Comparison of ENCODE assay signal across 8 cellular contexts in the genomic region with DNA sequence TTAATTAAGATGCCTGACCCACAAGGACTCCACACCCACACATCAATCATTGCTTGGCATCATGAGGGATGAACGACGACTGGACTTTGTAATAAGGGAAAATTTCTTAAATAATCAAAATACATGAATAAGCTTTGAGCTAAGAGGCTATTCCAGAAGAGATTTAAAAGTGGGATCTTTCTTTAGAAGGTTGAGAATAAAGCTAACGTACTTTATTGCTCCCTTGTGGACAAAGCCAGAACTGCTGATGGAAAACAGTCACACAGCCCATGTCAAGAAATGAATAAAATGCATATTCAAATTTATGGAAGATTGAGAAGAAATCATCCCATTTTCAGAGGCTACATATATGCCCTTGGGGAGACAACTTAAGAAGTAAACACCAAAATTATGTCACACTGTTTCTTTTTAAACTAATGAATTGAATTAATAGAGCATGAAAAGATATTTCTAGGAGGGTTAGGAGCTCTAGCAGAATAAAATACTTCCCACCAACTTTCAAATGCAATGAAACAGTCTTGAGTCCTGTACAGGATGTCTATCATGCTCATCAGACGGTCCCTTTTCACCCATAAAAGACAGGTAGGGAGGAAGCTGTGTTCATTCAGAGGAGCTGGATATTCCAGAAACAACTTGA.
A peak's percentile ranks its signal among the peaks of the same experiment; 100 is the strongest.
DNase-seq lines count a peak whose midpoint lies in the region; ATAC-seq and TF ChIP-seq lines count a peak whose summit lies in the region.

No MANE protein-coding gene starts in this region.

- H3K27me3 ChIP-seq in ascending aorta (no peaks in the 10 kb centered on the region), upper lobe of left lung (no peaks in the 10 kb centered on the region)

- TF ChIP-seq EP300 in upper lobe of left lung (IDR thresholded peaks at IDR 0.05) = no peak

- H3K4me3 ChIP-seq in ascending aorta (no peak overlapping the region), upper lobe of left lung (no peak overlapping the region)

- H3K4me1 ChIP-seq in ascending aorta (no peaks in the 10 kb centered on the region), upper lobe of left lung (no peaks in the 10 kb centered on the region)

- WGBS in upper lobe of left lung, 2 donors = 55 to 61% methylated on average over 4 of the region's 4 CpGs

- no peaks in the 10 kb centered on the region for H3K27me3 Mint-ChIP-seq in activated CD4-positive, alpha-beta T cell treated with anti-CD3 and anti-CD28 coated beads, Interleukin-2, amount 10 ng/mL, durations not matched to agents 24 days and 14 days

- TF ChIP-seq CTCF in LNCAP (IDR thresholded peaks at IDR 0.05) (peak; percentile 66), ascending aorta (IDR thresholded peaks at IDR 0.05) (peak; percentile 51 to 66 (median 57)), upper lobe of left lung (IDR thresholded peaks at IDR 0.05) (peak; percentile 26 to 70 (median 56))

- TF ChIP-seq POLR2A in upper lobe of left lung (IDR thresholded peaks at IDR 0.05) = no peak

- intact Hi-C loops in activated CD4-positive, alpha-beta T cell treated with anti-CD3 and anti-CD28 coated beads, Interleukin-2, amount 10 ng/mL, durations not matched to agents 24 days and 14 days (cut with micrococcal nuclease) = loop anchor here (1.0 kb wide), 1 partner anchor 111 kb away; no protein-coding TSS in a partner anchor
- intact Hi-C loops in ascending aorta (cut with DNase I) = loop anchor here (2.0 kb wide), 1 partner anchor 64 kb away; no protein-coding TSS in a partner anchor

- no peaks in the 10 kb centered on the region for H3K36me3 Mint-ChIP-seq in activated CD4-positive, alpha-beta T cell treated with anti-CD3 and anti-CD28 coated beads, Interleukin-2, amount 10 ng/mL, durations not matched to agents 24 days and 14 days (ENCODE audit: low read depth)

- H3K4me3 Mint-ChIP-seq in activated CD4-positive, alpha-beta T cell treated with anti-CD3 and anti-CD28 coated beads, Interleukin-2, amount 10 ng/mL, durations not matched to agents 24 days and 14 days = no peak overlapping the region

- ATAC-seq in upper lobe of left lung (ENCODE audit: low FRiP score in 2 of 2) = no peak
- ATAC-seq in HG03139 (IDR thresholded peaks at IDR 0.05; ENCODE audit: unreplicated experiment) = no peak
- ATAC-seq in GM19035 (IDR thresholded peaks at IDR 0.05; ENCODE audit: unreplicated experiment) = no peak

- H3K9me3 ChIP-seq in ascending aorta (no peaks in the 10 kb centered on the region), upper lobe of left lung (no peaks in the 10 kb centered on the region)

- no peak overlapping the region for H3K27ac ChIP-seq in ascending aorta
- H3K27ac ChIP-seq in upper lobe of left lung = no peak overlapping the region

- H3K9me3 Mint-ChIP-seq in activated CD4-positive, alpha-beta T cell treated with anti-CD3 and anti-CD28 coated beads, Interleukin-2, amount 10 ng/mL, durations not matched to agents 24 days and 14 days = no peaks in the 10 kb centered on the region

- DNase-seq in activated CD4-positive, alpha-beta T cell treated with anti-CD3 and anti-CD28 coated beads, Interleukin-2, amount 10 ng/mL, durations not matched to agents 24 days and 14 days = peak; percentile 63
- DNase-seq in activated CD4-positive, alpha-beta T cell treated with anti-CD3 and anti-CD28 coated beads, Interleukin-2, amount 50 U/mL, for 4 hours = no peak
- DNase-seq in ascending aorta (ENCODE audit: low spot score in 2 of 2) (no peak), inferior parietal cortex (ENCODE audit: extremely low spot score) (peak; percentile 67), upper lobe of left lung (no peak)

- H3K36me3 ChIP-seq in ascending aorta (peaks cover 0 to 6% of the 10 kb centered on the region in 2 donors), upper lobe of left lung (peaks cover 0 to 8% (median 0%) of the 10 kb centered on the region in 4 donors)

- no peaks in the 10 kb centered on the region for H3K4me1 Mint-ChIP-seq in activated CD4-positive, alpha-beta T cell treated with anti-CD3 and anti-CD28 coated beads, Interleukin-2, amount 10 ng/mL, durations not matched to agents 24 days and 14 days

- H3K27ac Mint-ChIP-seq in activated CD4-positive, alpha-beta T cell treated with anti-CD3 and anti-CD28 coated beads, Interleukin-2, amount 10 ng/mL, durations not matched to agents 24 days and 14 days = no peak overlapping the region

Comparison
In these comparisons a context has a peak if more than half of its experiments do, and no peak if none do; other contexts are left out.
1. DNase-seq: peak in activated CD4-positive, alpha-beta T cell treated with anti-CD3 and anti-CD28 coated beads, Interleukin-2, amount 10 ng/mL, durations not matched to agents 24 days and 14 days (single experiment) and inferior parietal cortex (single experiment); none in activated CD4-positive, alpha-beta T cell treated with anti-CD3 and anti-CD28 coated beads, Interleukin-2, amount 50 U/mL, for 4 hours (0 of 2), ascending aorta (0 of 2) and upper lobe of left lung (0 of 2).
2. Peak in every context shown above with its lines, with median percentiles within 50 percentile points of each other: CTCF ChIP-seq.